In genomic region chr7:95715274-95715673, GRCh38 we compare ENCODE assay signal across 14 cellular contexts. TPM values are rescaled to one million over a fixed set of nuclear protein-coding genes. Genes with fewer than 3 reads are reported as not detected.
A peak's percentile ranks its signal among the peaks of the same experiment; 100 is the strongest.
DNase-seq lines count a peak whose midpoint lies in the region; ATAC-seq and TF ChIP-seq lines count a peak whose summit lies in the region.
"Had no signal": no experiment of that assay in that cellular context is flagged by ENCODE, and none has a peak within 500 bp of the region (broad histone marks: within the 10 kb centered on the region; RNA-seq: fewer than 3 reads in every experiment).

No MANE protein-coding gene starts in this region.

- no peak for TF ChIP-seq POLR2A in stomach (IDR thresholded peaks at IDR 0.05)

- peaks cover 9% of the 10 kb centered on the region for H3K27me3 Mint-ChIP-seq in stimulated activated naive CD8-positive, alpha-beta T cell treated with anti-CD3 and anti-CD28 coated beads, Interleukin-15, amount 100 ng/mL, for 72 hours
- H3K27me3 Mint-ChIP-seq in WTC11 (ENCODE audit: low read depth): no peaks in the 10 kb centered on the region

- no peak overlapping the region for H3K27ac Mint-ChIP-seq in stimulated activated naive CD8-positive, alpha-beta T cell treated with anti-CD3 and anti-CD28 coated beads, Interleukin-15, amount 100 ng/mL, for 72 hours
- no peak overlapping the region for H3K27ac Mint-ChIP-seq in WTC11

- CTCF ChIA-PET in WTC11 (lab: Charles Lee): no interaction called here

- no peaks in the 10 kb centered on the region for H3K4me1 ChIP-seq in stomach
- H3K4me1 ChIP-seq: prostate gland, SJSA1 had no signal

- H3K4me3 Mint-ChIP-seq in stimulated activated naive CD8-positive, alpha-beta T cell treated with anti-CD3 and anti-CD28 coated beads, Interleukin-15, amount 100 ng/mL, for 72 hours: no peak overlapping the region
- no peak overlapping the region for H3K4me3 Mint-ChIP-seq in WTC11

- peak; percentile 32 for ATAC-seq in stimulated activated naive CD8-positive, alpha-beta T cell treated with anti-CD3 and anti-CD28 coated beads, Interleukin-15, Interleukin-2, amounts not matched to agents 100 U/mL and 50 U/mL, for 24 hours
- no peak for ATAC-seq in stimulated activated naive CD8-positive, alpha-beta T cell treated with anti-CD3 and anti-CD28 coated beads, Interleukin-15, amount 100 ng/mL, for 72 hours
- ATAC-seq in HG02610 (IDR thresholded peaks at IDR 0.05; ENCODE audit: unreplicated experiment): peak; percentile 97
- peak; percentile 82 for ATAC-seq in HG03354 (IDR thresholded peaks at IDR 0.05; ENCODE audit: poor library complexity, severe bottlenecking, unreplicated experiment)
- no peak for ATAC-seq in WTC11
- no peak for ATAC-seq in GM21825 (IDR thresholded peaks at IDR 0.05; ENCODE audit: unreplicated experiment)

- H3K36me3 ChIP-seq in stomach: no peaks in the 10 kb centered on the region
- H3K36me3 ChIP-seq: prostate gland, SJSA1 had no signal

- TF ChIP-seq CTCF in WTC11 (IDR thresholded peaks at IDR 0.05): no peak
- no peak for TF ChIP-seq CTCF in stomach (IDR thresholded peaks at IDR 0.05)

- H3K27me3 ChIP-seq in stomach: peaks cover 0 to 3% (median 0%) of the 10 kb centered on the region in 3 donors
- H3K27me3 ChIP-seq: SJSA1 had no signal

- peaks cover 0 to 9% of the 10 kb centered on the region in 2 donors for H3K9me3 Mint-ChIP-seq in stimulated activated naive CD8-positive, alpha-beta T cell treated with anti-CD3 and anti-CD28 coated beads, Interleukin-15, amount 100 ng/mL, for 72 hours
- H3K9me3 Mint-ChIP-seq in WTC11: peaks cover 19% of the 10 kb centered on the region

- DNase-seq in stimulated activated naive CD8-positive, alpha-beta T cell treated with anti-CD3 and anti-CD28 coated beads, Interleukin-15, Interleukin-2, amounts not matched to agents 100 U/mL and 50 U/mL, for 24 hours: no peak
- DNase-seq in stimulated activated naive CD8-positive, alpha-beta T cell treated with anti-CD3 and anti-CD28 coated beads, Interleukin-15, amount 100 ng/mL, for 72 hours: no peak
- DNase-seq in WTC11 (ENCODE audit: low spot score) (no peak), NCI-H69 (lab: John Stamatoyannopoulos, UW) (no peak), stomach (no peak)
- DNase-seq: midbrain; NCI-H524 treated with DMSO at 0.1 percent for 48 hours; stimulated activated CD4-positive, alpha-beta T cell treated with anti-CD3 and anti-CD28 coated beads, Interleukin-2, amount 100 ng/mL, for 48 hours had no signal

- intact Hi-C loops in stomach (cut with DNase I; ENCODE audit: low total_unique reads): no loop called here

- H3K36me3 Mint-ChIP-seq in WTC11: peaks cover 7% of the 10 kb centered on the region

- no peak overlapping the region for H3K4me3 ChIP-seq in stomach
- H3K4me3 ChIP-seq: prostate gland, SJSA1 had no signal

- no peak overlapping the region for H3K27ac ChIP-seq in stomach
- H3K27ac ChIP-seq: HL-60, prostate gland, SJSA1 had no signal

- POLR2A ChIA-PET in WTC11 (lab: Charles Lee): no interaction called here

- no peak for TF ChIP-seq EP300 in stomach (IDR thresholded peaks at IDR 0.05)

- no peaks in the 10 kb centered on the region for H3K9me3 ChIP-seq in stomach
- H3K9me3 ChIP-seq: prostate gland, SJSA1 had no signal

- no peaks in the 10 kb centered on the region for H3K4me1 Mint-ChIP-seq in stimulated activated naive CD8-positive, alpha-beta T cell treated with anti-CD3 and anti-CD28 coated beads, Interleukin-15, amount 100 ng/mL, for 72 hours
- 0 out of 2 replicates have a peak, but pooled peaks cover 3% of the 10 kb centered on the region for H3K4me1 Mint-ChIP-seq in WTC11

TF ChIP-seq in WTC11, 78 proteins besides CTCF, POLR2A, EP300 and RAD21:
- TF ChIP-seq EMX1 (CRISPR knock-in tag; IDR thresholded peaks at IDR 0.05) (no peak), ZSCAN18 (CRISPR knock-in tag; IDR thresholded peaks at IDR 0.05) (no peak)

RNA-seq across cellular contexts. Expression of gene DYNC1I1, which starts 57.1 kb away (rescaled TPM):
- total RNA-seq in WTC11 (2021) (2.8 to 3.4 TPM (median 3.3 TPM) in 3 replicates), stomach (10 to 100 TPM in 3 of 5 donors, 1 to 10 TPM in 2; 5.1 to 69.4 (median 16.5) TPM)
- polyA plus RNA-seq in stomach: 1 to 10 TPM in 2 of 3 donors, under 1 TPM in 1; 0.93 to 1.5 (median 1.4) TPM

Comparison
In these comparisons a context has a peak if more than half of its experiments do, and no peak if none do; other contexts are left out.
1. ATAC-seq: peak in stimulated activated naive CD8-positive, alpha-beta T cell treated with anti-CD3 and anti-CD28 coated beads, Interleukin-15, Interleukin-2, amounts not matched to agents 100 U/mL and 50 U/mL, for 24 hours (single experiment), HG02610 (single experiment) and HG03354 (single experiment); none in stimulated activated naive CD8-positive, alpha-beta T cell treated with anti-CD3 and anti-CD28 coated beads, Interleukin-15, amount 100 ng/mL, for 72 hours (single experiment), WTC11 (single experiment) and GM21825 (single experiment).